Comparison of ENCODE assay signal across 8 cellular contexts in genomic region chr12:119444462-119445044, GRCh38.
DNase-seq lines count a peak whose midpoint lies in the region; ATAC-seq and TF ChIP-seq lines count a peak whose summit lies in the region.

No MANE protein-coding gene starts in this region.

- H2BK15ac ChIP-seq in neuronal stem cell (ENCODE audit: low read length): no peak overlapping the region

- no peaks in the 10 kb centered on the region for H3K36me3 Mint-ChIP-seq in activated CD4-positive, alpha-beta T cell treated with anti-CD3 and anti-CD28 coated beads, Interleukin-2, amount 10 ng/mL, durations not matched to agents 7 days and 5 days (ENCODE audit: low read depth)

- WGBS in neuronal stem cell (ENCODE audit: extremely low coverage in 2 of 2, insufficient read length in 2 of 2, insufficient replicate concordance in 1 of 2), 2 donors: no CpG with 5 or more reads among the region's 10 CpGs

- H3K4me2 ChIP-seq in DOHH2 (ENCODE audit: low read length): no peak overlapping the region
- no peak overlapping the region for H3K4me2 ChIP-seq in neuronal stem cell (ENCODE audit: insufficient read depth, low read length, poor library complexity, severe bottlenecking)

- H2AK5ac ChIP-seq in neuronal stem cell (ENCODE audit: low read depth, low read length): no peak overlapping the region

- no peak overlapping the region for H3K9ac ChIP-seq in neuronal stem cell (ENCODE audit: low read depth, low read length, poor library complexity)

- no peak overlapping the region for H3K27ac Mint-ChIP-seq in activated CD4-positive, alpha-beta T cell treated with anti-CD3 and anti-CD28 coated beads, Interleukin-2, amount 10 ng/mL, durations not matched to agents 7 days and 5 days

- no peaks in the 10 kb centered on the region for H4K20me1 ChIP-seq in DOHH2 (ENCODE audit: control insufficient read depth, insufficient read depth, low read depth, low read length)

- H3K4me1 ChIP-seq in DOHH2 (ENCODE audit: control insufficient read depth, low read length) (no peaks in the 10 kb centered on the region), HAP-1 (no peaks in the 10 kb centered on the region), neuronal stem cell (ENCODE audit: control insufficient read depth in 2 of 2, insufficient read depth in 1 of 2, low read depth in 1 of 2, low read length in 2 of 2) (peaks cover 0 to 6% of the 10 kb centered on the region in 2 donors)

- H3K79me1 ChIP-seq in neuronal stem cell (ENCODE audit: low read depth, low read length): no peaks in the 10 kb centered on the region

- CTCF ChIA-PET in activated CD4-positive, alpha-beta T cell treated with anti-CD3 and anti-CD28 coated beads, Interleukin-2, amount 10 ng/mL, durations not matched to agents 7 days and 5 days (lab: Charles Lee): interaction anchor here (0.7 to 1.3 kb wide), 3 partner anchors 10 to 204 kb away, joined by 3 to 4 read pairs (median 3); no protein-coding TSS in a partner anchor

- peak; percentile 100 for TF ChIP-seq CTCF in DOHH2 (IDR thresholded peaks at IDR 0.05; ENCODE audit: low read depth, low read length, poor library complexity, severe bottlenecking)
- TF ChIP-seq CTCF in fibroblast of pulmonary artery (IDR thresholded peaks at IDR 0.05; ENCODE audit: low read length, missing control alignments): peak; percentile 67

- H4K91ac ChIP-seq in neuronal stem cell (ENCODE audit: low read depth, low read length, poor library complexity): no peak overlapping the region

- no peaks in the 10 kb centered on the region for H3F3A ChIP-seq in DOHH2 (ENCODE audit: control insufficient read depth, insufficient read depth)

- H3K9me3 ChIP-seq in DOHH2 (ENCODE audit: control insufficient read depth, insufficient read depth, low read length) (no peaks in the 10 kb centered on the region), HAP-1 (no peaks in the 10 kb centered on the region), neuronal stem cell (replicated peaks in 1 of 2; ENCODE audit: control insufficient read depth in 2 of 2, insufficient read depth in 1 of 2, low read depth in 1 of 2, low read length in 2 of 2) (no peaks in the 10 kb centered on the region)

- no peaks in the 10 kb centered on the region for H3K36me3 ChIP-seq in DOHH2 (ENCODE audit: control insufficient read depth, low read length)
- no peaks in the 10 kb centered on the region for H3K36me3 ChIP-seq in HAP-1 (replicated peaks)
- H3K36me3 ChIP-seq in neuronal stem cell (replicated peaks in 1 of 2; ENCODE audit: control insufficient read depth in 2 of 2, insufficient read depth in 2 of 2, low read length in 2 of 2): no peaks in the 10 kb centered on the region

- no peak overlapping the region for H4K8ac ChIP-seq in neuronal stem cell (ENCODE audit: low read depth, low read length)

- no peak overlapping the region for H3K14ac ChIP-seq in neuronal stem cell (ENCODE audit: low read length)

- H3K27me3 Mint-ChIP-seq in activated CD4-positive, alpha-beta T cell treated with anti-CD3 and anti-CD28 coated beads, Interleukin-2, amount 10 ng/mL, durations not matched to agents 7 days and 5 days: no peaks in the 10 kb centered on the region

- no peak overlapping the region for H2BK5ac ChIP-seq in neuronal stem cell (ENCODE audit: low read length)

- H2BK12ac ChIP-seq in neuronal stem cell (ENCODE audit: low read length): no peak overlapping the region

- no peaks in the 10 kb centered on the region for H3K9me3 Mint-ChIP-seq in activated CD4-positive, alpha-beta T cell treated with anti-CD3 and anti-CD28 coated beads, Interleukin-2, amount 10 ng/mL, durations not matched to agents 7 days and 5 days

- H3K4me1 Mint-ChIP-seq in activated CD4-positive, alpha-beta T cell treated with anti-CD3 and anti-CD28 coated beads, Interleukin-2, amount 10 ng/mL, durations not matched to agents 7 days and 5 days: no peaks in the 10 kb centered on the region

- H3K23ac ChIP-seq in neuronal stem cell (ENCODE audit: low read depth, low read length, poor library complexity): no peak overlapping the region

- H3K9me2 ChIP-seq in DOHH2 (replicated peaks; ENCODE audit: control insufficient read depth, low read length): no peaks in the 10 kb centered on the region

- no peak overlapping the region for H3K4me3 Mint-ChIP-seq in activated CD4-positive, alpha-beta T cell treated with anti-CD3 and anti-CD28 coated beads, Interleukin-2, amount 10 ng/mL, durations not matched to agents 7 days and 5 days

- in situ Hi-C loops in HAP-1 (cut with MboI; ENCODE audit: low sequenced_read_pairs): no loop called here

- H2BK120ac ChIP-seq in neuronal stem cell (ENCODE audit: low read depth, low read length): no peak overlapping the region

- H2AFZ ChIP-seq in neuronal stem cell (ENCODE audit: low read length): peak overlapping the region; percentile 86

- H3K27me3 ChIP-seq in DOHH2 (ENCODE audit: control insufficient read depth, low read length) (peaks cover 8% of the 10 kb centered on the region), HAP-1 (ENCODE audit: low read depth) (no peaks in the 10 kb centered on the region), neuronal stem cell (ENCODE audit: control insufficient read depth in 3 of 3, insufficient read depth in 3 of 3, low read depth in 1 of 3, low read length in 3 of 3) (no peaks in the 10 kb centered on the region)

- H3K27ac ChIP-seq in DOHH2 (ENCODE audit: low read depth, low read length): no peak overlapping the region
- no peak overlapping the region for H3K27ac ChIP-seq in neuronal stem cell (replicated peaks; ENCODE audit: low read length)

- H3K79me2 ChIP-seq in DOHH2 (ENCODE audit: control insufficient read depth, low read length): no peaks in the 10 kb centered on the region

- no peak overlapping the region for H3K4me3 ChIP-seq in DOHH2 (ENCODE audit: low read length)
- no peak overlapping the region for H3K4me3 ChIP-seq in HAP-1
- no peak overlapping the region for H3K4me3 ChIP-seq in fibroblast of pulmonary artery (replicated peaks; ENCODE audit: low read depth, low read length)
- no peak overlapping the region for H3K4me3 ChIP-seq in neuronal stem cell (ENCODE audit: low read length in 2 of 2)

- peak; percentile 65 to 67 for DNase-seq in HAP-1 (ENCODE audit: low spot score in 2 of 2)
- DNase-seq in NCI-H2081 treated with DMSO at 0.1 percent for 48 hours (lab: John Stamatoyannopoulos, UW): peak; percentile 1
- peak; percentile 57 for DNase-seq in activated CD4-positive, alpha-beta T cell treated with anti-CD3 and anti-CD28 coated beads, Interleukin-2, amount 10 ng/mL, durations not matched to agents 7 days and 5 days
- peak; percentile 48 for DNase-seq in fibroblast of pulmonary artery (ENCODE audit: low read depth)
- DNase-seq in neuronal stem cell (ENCODE audit: low spot score): peak; percentile 69
- no peak for DNase-seq in occipital lobe (lab: John Stamatoyannopoulos, UW)

- POLR2A ChIA-PET in activated CD4-positive, alpha-beta T cell treated with anti-CD3 and anti-CD28 coated beads, Interleukin-2, amount 10 ng/mL, durations not matched to agents 7 days and 5 days (lab: Charles Lee): no interaction called here

- H3K18ac ChIP-seq in neuronal stem cell (ENCODE audit: low read length): no peak overlapping the region

- ATAC-seq in GM21381 (IDR thresholded peaks at IDR 0.05; ENCODE audit: unreplicated experiment): no peak

- no peak overlapping the region for H3K4ac ChIP-seq in neuronal stem cell (ENCODE audit: low read length)
